In genomic region chr10:986137-986825, GRCh38 we compare ENCODE assay signal across 11 cellular contexts. TPM values are rescaled to one million over a fixed set of nuclear protein-coding genes. Genes with fewer than 3 reads are reported as not detected.
DNase-seq lines count a peak whose midpoint lies in the region; ATAC-seq, FAIRE-seq and TF ChIP-seq lines count a peak whose summit lies in the region.
"Had no signal": no experiment of that assay in that cellular context is flagged by ENCODE, and none has a peak within 500 bp of the region (broad histone marks: within the 10 kb centered on the region; RNA-seq: fewer than 3 reads in every experiment).

No MANE protein-coding gene starts in this region.

- H3K27ac ChIP-seq in SJSA1 (peak overlapping the region; percentile 99), WERI-Rb-1 (no peak overlapping the region)
- H3K27ac ChIP-seq: Peyer's patch had no signal

- DNase-seq in cardiac septum (ENCODE audit: low spot score) (peak; percentile 44), Right ventricle myocardium superior (no peak), SJSA1 (ENCODE audit: low read depth in 1 of 2, low spot score in 2 of 2) (peak; percentile 62 to 70), fibroblast of villous mesenchyme (ENCODE audit: low read depth) (peak; percentile 41), urothelium cell line (ENCODE audit: low spot score) (peak; percentile 6), WERI-Rb-1 (no peak), hepatic stellate cell (ENCODE audit: low spot score) (no peak)

- H3K36me3 ChIP-seq in SJSA1 (peaks cover 55% of the 10 kb centered on the region), WERI-Rb-1 (no peaks in the 10 kb centered on the region)
- H3K36me3 ChIP-seq: Peyer's patch had no signal

- TF ChIP-seq CTCF in fibroblast of villous mesenchyme (IDR thresholded peaks at IDR 0.05; ENCODE audit: insufficient read depth, low read depth, low read length): no peak
- no peak for TF ChIP-seq CTCF in WERI-Rb-1 (IDR thresholded peaks at IDR 0.05; ENCODE audit: low read depth, low read length)

- intact Hi-C loops in cardiac septum (cut with DNase I): loop anchor here (10.0 kb wide), 1 partner anchor 121 kb away; no protein-coding TSS in a partner anchor
- intact Hi-C loops in Right ventricle myocardium superior (cut with DNase I): no loop called here

- peaks cover 46% of the 10 kb centered on the region for H3K4me1 ChIP-seq in SJSA1 (replicated peaks)

- no peak for FAIRE-seq in urothelium cell line (lab: Jason Lieb, UNC)
- FAIRE-seq: colon had no signal

- no peaks in the 10 kb centered on the region for H3K27me3 ChIP-seq in SJSA1 (replicated peaks)
- no peaks in the 10 kb centered on the region for H3K27me3 ChIP-seq in WERI-Rb-1 (ENCODE audit: insufficient read depth, low read depth, severe bottlenecking)
- H3K27me3 ChIP-seq: Peyer's patch had no signal

- no peak overlapping the region for H3K4me3 ChIP-seq in SJSA1
- no peak overlapping the region for H3K4me3 ChIP-seq in fibroblast of villous mesenchyme (ENCODE audit: low read depth, low read length)
- H3K4me3 ChIP-seq in WERI-Rb-1 (ENCODE audit: low read depth, low read length): no peak overlapping the region
- H3K4me3 ChIP-seq: Peyer's patch had no signal

- ATAC-seq in Right ventricle myocardium superior (ENCODE audit: poor library complexity) (no peak), GM21360 (IDR thresholded peaks at IDR 0.05; ENCODE audit: unreplicated experiment) (no peak)

- H3K9me3 ChIP-seq in SJSA1 (replicated peaks) (no peaks in the 10 kb centered on the region), WERI-Rb-1 (ENCODE audit: severe bottlenecking) (no peaks in the 10 kb centered on the region)
- H3K9me3 ChIP-seq: Peyer's patch had no signal

RNA-seq across cellular contexts. Expression of gene GTPBP4, which starts 2.0 kb away (rescaled TPM):
- total RNA-seq in cardiac septum: 33.1 TPM
- 24.7 TPM for total RNA-seq in Right ventricle myocardium superior
- total RNA-seq in SJSA1 (2014; rRNA removed; shearing (Covaris generic)): 77.6 and 87.4 TPM in 2 replicates
- 35.4 and 38.9 TPM in 2 replicates for total RNA-seq in fibroblast of villous mesenchyme

RNA-seq across cellular contexts. Expression of gene IDI2, which starts 39.4 kb away (rescaled TPM):
- total RNA-seq in cardiac septum (0.51 TPM), Right ventricle myocardium superior (0.16 TPM), fibroblast of villous mesenchyme (not detected in 2 replicates)
- total RNA-seq in SJSA1 (2014; rRNA removed; shearing (Covaris generic)): not detected in 2 replicates
- total RNA-seq: Peyer's patch, temporal lobe had no signal

RNA-seq across cellular contexts. Expression of gene LARP4B, which starts 54.8 kb away (rescaled TPM):
- total RNA-seq in cardiac septum: 69.8 TPM
- 59.9 TPM for total RNA-seq in Right ventricle myocardium superior
- total RNA-seq in SJSA1 (2014; rRNA removed; shearing (Covaris generic)): 37.8 and 47.7 TPM in 2 replicates
- 49.0 and 57.4 TPM in 2 replicates for total RNA-seq in fibroblast of villous mesenchyme

Comparison
In these comparisons a context has a peak if more than half of its experiments do, and no peak if none do; other contexts are left out.
1. DNase-seq: peak in cardiac septum (single experiment), SJSA1 (2 of 2), fibroblast of villous mesenchyme (single experiment) and urothelium cell line (single experiment); none in Right ventricle myocardium superior (single experiment), WERI-Rb-1 (single experiment) and hepatic stellate cell (single experiment).